35 cellular contexts compared by ENCODE assay signal in the genomic region with DNA sequence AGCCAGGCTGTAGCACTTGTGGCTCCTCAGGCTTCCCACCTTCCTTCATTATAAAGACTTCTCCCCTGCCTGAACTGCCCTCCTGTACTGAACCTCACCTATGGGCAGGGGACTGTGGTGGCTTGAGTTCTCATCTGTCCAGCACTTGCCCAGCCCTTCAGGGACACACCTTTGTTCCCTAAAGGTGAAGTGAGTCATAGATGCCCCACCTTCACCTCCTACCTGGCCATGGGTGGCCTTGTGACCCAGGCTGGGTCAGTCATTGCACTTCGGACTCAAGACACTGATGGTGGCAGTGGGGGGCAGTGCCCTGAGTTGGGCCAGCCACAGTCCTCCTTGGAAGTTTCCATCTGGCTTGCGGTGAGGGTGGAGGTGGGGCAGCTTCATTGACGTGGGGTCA. TPM values are rescaled to one million over a fixed set of nuclear protein-coding genes. Genes with fewer than 3 reads are reported as not detected.
"Had no signal": no experiment of that assay in that cellular context is flagged by ENCODE, and none has a peak within 500 bp of the region (broad histone marks: within the 10 kb centered on the region; RNA-seq: fewer than 3 reads in every experiment).

No MANE protein-coding gene starts in this region.

- DNase-seq: activated CD4-positive, alpha-beta memory T cell treated with anti-CD3 and anti-CD28 coated beads, Interleukin-2, amount 10 ng/mL, durations not matched to agents 7 days and 5 days; activated CD4-positive, alpha-beta T cell treated with anti-CD3 and anti-CD28 coated beads for 1 hour; activated CD4-positive, alpha-beta T cell treated with anti-CD3 and anti-CD28 coated beads for 48 hours; activated CD4-positive, CD25-positive, alpha-beta regulatory T cell; activated CD8-positive, alpha-beta memory T cell treated with anti-CD3 and anti-CD28 coated beads for 24 hours; activated CD8-positive, alpha-beta memory T cell treated with anti-CD3 and anti-CD28 coated beads, Interleukin-2, amount 10 ng/mL, durations not matched to agents 7 days and 5 days; activated CD8-positive, alpha-beta memory T cell treated with anti-CD3 and anti-CD28 coated beads, Interleukin-2, amount 50 U/mL, for 48 hours; activated effector memory CD4-positive, alpha-beta T cell treated with Interleukin-2 at 50 U/mL for 16 hours; activated naive CD4-positive, alpha-beta T cell treated with anti-CD3 and anti-CD28 coated beads, Interleukin-2, amount 10 ng/mL, durations not matched to agents 7 days and 5 days; activated naive CD8-positive, alpha-beta T cell treated with anti-CD3 and anti-CD28 coated beads, Interleukin-2, amount 50 U/mL, for 24 hours; activated T-cell treated with anti-CD3 and anti-CD28 coated beads, Interleukin-2, amount 50 U/mL, for 48 hours; anterior cingulate cortex; central memory CD4-positive, alpha-beta T cell; MM.1S; MV-4-11; NCI-H1092; NCI-H1417; NCI-H146; NCI-H187; NCI-H2029 treated with DMSO at 0.1 percent for 48 hours; NCI-H2107; NCI-H2171; NCI-H510A; NCI-H526; NCI-H748 treated with DMSO at 0.1 percent for 48 hours; NK-92 treated with Interleukin-12 subunit alpha and Interleukin-12 subunit beta, amount 100 ng/mL, for 24 hours; PC-3; Right ventricle myocardium superior; SW 1271; T-helper 1 cell; T-helper 2 cell; T-helper 9 cell had no signal

- H3K36me3 ChIP-seq: brain microvascular endothelial cell had no signal

- ATAC-seq: activated CD8-positive, alpha-beta memory T cell treated with anti-CD3 and anti-CD28 coated beads, Interleukin-2, amount 10 ng/mL, durations not matched to agents 7 days and 5 days; activated naive CD8-positive, alpha-beta T cell treated with anti-CD3 and anti-CD28 coated beads, Interleukin-2, amount 50 U/mL, for 24 hours; PC-3 had no signal

- H3K27ac ChIP-seq: brain microvascular endothelial cell, VCaP had no signal

RNA-seq across cellular contexts. Expression of a gene that starts 26.1 kb away (rescaled TPM):
- total RNA-seq: activated CD4-positive, alpha-beta memory T cell treated with anti-CD3 and anti-CD28 coated beads, Interleukin-2, amount 10 ng/mL, durations not matched to agents 7 days and 5 days; activated CD8-positive, alpha-beta memory T cell treated with anti-CD3 and anti-CD28 coated beads, Interleukin-2, amount 10 ng/mL, durations not matched to agents 7 days and 5 days; LHCN-M2; PC-3; Right ventricle myocardium superior had no signal
